In the genomic region with DNA sequence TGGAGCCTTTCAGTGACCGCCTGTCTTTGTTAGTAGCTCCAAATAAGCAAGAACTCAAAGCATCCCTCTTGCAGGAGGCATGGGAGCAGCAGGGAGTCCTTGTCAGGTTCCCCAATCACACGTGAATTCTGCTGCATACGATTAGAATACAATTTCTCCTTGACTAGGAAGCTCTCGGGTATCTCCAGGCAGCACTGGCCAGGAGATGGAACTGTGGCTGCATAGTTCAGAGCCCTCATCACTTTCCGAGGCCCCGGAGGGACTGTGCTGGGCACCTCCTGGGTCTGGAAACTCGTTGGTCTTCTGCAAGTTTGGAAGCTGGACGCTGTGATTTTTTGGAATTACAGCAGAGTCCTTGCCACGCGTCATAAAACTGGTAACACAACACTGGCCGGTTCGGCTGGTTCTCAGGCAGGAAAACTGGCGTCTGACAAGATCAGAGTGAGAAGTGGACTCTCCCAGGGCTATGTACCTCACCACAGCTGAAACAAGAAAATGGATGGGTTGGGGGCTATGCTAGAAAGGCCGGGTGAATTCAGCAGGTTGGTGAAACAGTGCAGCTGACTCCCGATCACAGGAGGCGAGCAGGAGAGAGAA, we compare ENCODE assay signal across 1 cellular context.
TF ChIP-seq lines count a peak whose summit lies in the region.

No MANE protein-coding gene starts in this region.

TF ChIP-seq in GM23338, 12 proteins besides CTCF, POLR2A, EP300 and RAD21 (continued from another document):
- no peak for TF ChIP-seq CREB1 (CRISPR knock-in tag; IDR thresholded peaks at IDR 0.05; ENCODE audit: low read depth)
- TF ChIP-seq, protein P1, sequence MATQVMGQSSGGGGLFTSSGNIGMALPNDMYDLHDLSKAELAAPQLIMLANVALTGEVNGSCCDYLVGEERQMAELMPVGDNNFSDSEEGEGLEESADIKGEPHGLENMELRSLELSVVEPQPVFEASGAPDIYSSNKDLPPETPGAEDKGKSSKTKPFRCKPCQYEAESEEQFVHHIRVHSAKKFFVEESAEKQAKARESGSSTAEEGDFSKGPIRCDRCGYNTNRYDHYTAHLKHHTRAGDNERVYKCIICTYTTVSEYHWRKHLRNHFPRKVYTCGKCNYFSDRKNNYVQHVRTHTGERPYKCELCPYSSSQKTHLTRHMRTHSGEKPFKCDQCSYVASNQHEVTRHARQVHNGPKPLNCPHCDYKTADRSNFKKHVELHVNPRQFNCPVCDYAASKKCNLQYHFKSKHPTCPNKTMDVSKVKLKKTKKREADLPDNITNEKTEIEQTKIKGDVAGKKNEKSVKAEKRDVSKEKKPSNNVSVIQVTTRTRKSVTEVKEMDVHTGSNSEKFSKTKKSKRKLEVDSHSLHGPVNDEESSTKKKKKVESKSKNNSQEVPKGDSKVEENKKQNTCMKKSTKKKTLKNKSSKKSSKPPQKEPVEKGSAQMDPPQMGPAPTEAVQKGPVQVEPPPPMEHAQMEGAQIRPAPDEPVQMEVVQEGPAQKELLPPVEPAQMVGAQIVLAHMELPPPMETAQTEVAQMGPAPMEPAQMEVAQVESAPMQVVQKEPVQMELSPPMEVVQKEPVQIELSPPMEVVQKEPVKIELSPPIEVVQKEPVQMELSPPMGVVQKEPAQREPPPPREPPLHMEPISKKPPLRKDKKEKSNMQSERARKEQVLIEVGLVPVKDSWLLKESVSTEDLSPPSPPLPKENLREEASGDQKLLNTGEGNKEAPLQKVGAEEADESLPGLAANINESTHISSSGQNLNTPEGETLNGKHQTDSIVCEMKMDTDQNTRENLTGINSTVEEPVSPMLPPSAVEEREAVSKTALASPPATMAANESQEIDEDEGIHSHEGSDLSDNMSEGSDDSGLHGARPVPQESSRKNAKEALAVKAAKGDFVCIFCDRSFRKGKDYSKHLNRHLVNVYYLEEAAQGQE (IDR thresholded peaks at IDR 0.05; ENCODE audit: unreplicated experiment): no peak
- TF ChIP-seq JUNB (IDR thresholded peaks at IDR 0.05; ENCODE audit: unreplicated experiment): no peak
